In genomic region chr5:178329331-178329730, GRCh38 we compare ENCODE assay signal across 18 cellular contexts.
DNase-seq lines count a peak whose midpoint lies in the region; ATAC-seq and TF ChIP-seq lines count a peak whose summit lies in the region.
"Had no signal": no experiment of that assay in that cellular context is flagged by ENCODE, and none has a peak within 500 bp of the region (broad histone marks: within the 10 kb centered on the region; RNA-seq: fewer than 3 reads in every experiment).

No MANE protein-coding gene starts in this region.

- H3K9ac ChIP-seq in neural progenitor cell: no peak overlapping the region
- H3K9ac ChIP-seq: GM23248 had no signal

- H3K27ac ChIP-seq in neural progenitor cell (no peak overlapping the region), RWPE1 (no peak overlapping the region)
- H3K27ac ChIP-seq: GM23248, SK-N-MC had no signal

- H3K27ac Mint-ChIP-seq in dendritic cell treated with granulocyte-macrophage colony-stimulating factor and Interleukin-4, amounts not matched to agents 40 ng/mL and 50 ng/mL, for 4 days: peak overlapping the region; percentile 25
- peak overlapping the region; percentile 17 for H3K27ac Mint-ChIP-seq in neural progenitor cell

- no peak for ATAC-seq in left ventricle myocardium superior
- ATAC-seq: Panc1 had no signal

- DNase-seq in left ventricle myocardium superior (peak; percentile 23), cardiac septum (ENCODE audit: low spot score) (no peak), neural progenitor cell (ENCODE audit: low spot score) (no peak), DMS79 treated with DMSO at 0.1 percent for 48 hours (lab: John Stamatoyannopoulos, UW) (no peak), RWPE1 (ENCODE audit: low spot score) (no peak), BE2C (no peak)
- no peak for DNase-seq in activated CD4-positive, alpha-beta T cell treated with anti-CD3 and anti-CD28 coated beads, Interleukin-2, amount 50 U/mL, for 1 hour
- DNase-seq: C1 segment of cervical spinal cord, DMS79, GM23248, NCI-H1105 treated with DMSO at 0.1 percent for 48 hours, NCI-H1694, NCI-H2081 treated with DMSO at 0.1 percent for 48 hours, SHP77 had no signal

- CTCF ChIA-PET in RWPE1 (lab: Yijun Ruan, JAX): interaction anchor here (0.5 kb wide), 1 partner anchor 141 kb away, joined by 3 read pairs; no protein-coding TSS in a partner anchor

- H3K4me3 Mint-ChIP-seq in dendritic cell treated with granulocyte-macrophage colony-stimulating factor and Interleukin-4, amounts not matched to agents 40 ng/mL and 50 ng/mL, for 4 days: no peak overlapping the region
- no peak overlapping the region for H3K4me3 Mint-ChIP-seq in neural progenitor cell

- intact Hi-C loops in left ventricle myocardium superior (cut with micrococcal nuclease): no loop called here
- intact Hi-C loops in cardiac septum (cut with DNase I): loop anchor here (5.0 kb wide), 1 partner anchor 42 kb away; no protein-coding TSS in a partner anchor
- intact Hi-C loops in dendritic cell treated with granulocyte-macrophage colony-stimulating factor and Interleukin-4, amounts not matched to agents 40 ng/mL and 50 ng/mL, for 4 days (cut with micrococcal nuclease): no loop called here

- H3K27me3 Mint-ChIP-seq in dendritic cell treated with granulocyte-macrophage colony-stimulating factor and Interleukin-4, amounts not matched to agents 40 ng/mL and 50 ng/mL, for 4 days: peaks cover 9% of the 10 kb centered on the region
- peaks cover 2% of the 10 kb centered on the region for H3K27me3 Mint-ChIP-seq in neural progenitor cell (ENCODE audit: insufficient read depth, low read depth)

- H3K36me3 ChIP-seq in neural progenitor cell (no peaks in the 10 kb centered on the region), BE2C (no peaks in the 10 kb centered on the region)

- H4K20me1 ChIP-seq in neural progenitor cell (ENCODE audit: low read depth): no peaks in the 10 kb centered on the region

- no peaks in the 10 kb centered on the region for H3K36me3 Mint-ChIP-seq in dendritic cell treated with granulocyte-macrophage colony-stimulating factor and Interleukin-4, amounts not matched to agents 40 ng/mL and 50 ng/mL, for 4 days (ENCODE audit: low read depth)
- H3K36me3 Mint-ChIP-seq in neural progenitor cell: no peaks in the 10 kb centered on the region

- H3K4me3 ChIP-seq in neural progenitor cell (no peak overlapping the region), BE2C (ENCODE audit: low read depth, low read length) (no peak overlapping the region)
- H3K4me3 ChIP-seq: GM23248, K562, SK-N-MC had no signal

- POLR2A ChIA-PET in RWPE1 (lab: Yijun Ruan, JAX; ENCODE audit: low non-redundant PET): no interaction called here

- H3K4me1 ChIP-seq in neural progenitor cell: peaks cover 6% of the 10 kb centered on the region
- H3K4me1 ChIP-seq in BE2C: no peaks in the 10 kb centered on the region; the same call in 1 of the 2 replicates

- no peak for TF ChIP-seq CTCF in neural progenitor cell (IDR thresholded peaks at IDR 0.05)
- no peak for TF ChIP-seq CTCF in RWPE1 (conservative IDR thresholded peaks at IDR 0.05; ENCODE audit: low read depth)
- TF ChIP-seq CTCF in BE2C (IDR thresholded peaks at IDR 0.05; ENCODE audit: low read depth, low read length): no peak

- H3K27me3 ChIP-seq in neural progenitor cell (no peaks in the 10 kb centered on the region), BE2C (no peaks in the 10 kb centered on the region)

- H3K9me3 ChIP-seq in neural progenitor cell (ENCODE audit: low read depth) (no peaks in the 10 kb centered on the region), BE2C (no peaks in the 10 kb centered on the region)

- H3K79me2 ChIP-seq in neural progenitor cell (ENCODE audit: low read depth): no peaks in the 10 kb centered on the region

- no peak overlapping the region for H2AFZ ChIP-seq in neural progenitor cell (replicated peaks)
- H2AFZ ChIP-seq: GM23248 had no signal

- no peak overlapping the region for H3K4me2 ChIP-seq in neural progenitor cell

- no peaks in the 10 kb centered on the region for H3F3A ChIP-seq in neural progenitor cell (ENCODE audit: low read depth)

- peaks cover 62% of the 10 kb centered on the region for H3K4me1 Mint-ChIP-seq in dendritic cell treated with granulocyte-macrophage colony-stimulating factor and Interleukin-4, amounts not matched to agents 40 ng/mL and 50 ng/mL, for 4 days (ENCODE audit: low read depth)
- peaks cover 59% of the 10 kb centered on the region for H3K4me1 Mint-ChIP-seq in neural progenitor cell

- no peaks in the 10 kb centered on the region for H3K9me3 Mint-ChIP-seq in dendritic cell treated with granulocyte-macrophage colony-stimulating factor and Interleukin-4, amounts not matched to agents 40 ng/mL and 50 ng/mL, for 4 days
- H3K9me3 Mint-ChIP-seq in neural progenitor cell: no peaks in the 10 kb centered on the region
